Comparison of ENCODE assay signal across 2 cellular contexts in genomic region chr10:124402273-124402672, GRCh38.
TF ChIP-seq lines count a peak whose summit lies in the region.

No MANE protein-coding gene starts in this region.

TF ChIP-seq in HepG2, 621 proteins besides CTCF, POLR2A, EP300 and RAD21:
- no peak for TF ChIP-seq ZNF34 (CRISPR knock-in tag; IDR thresholded peaks at IDR 0.05; ENCODE audit: borderline replicate concordance)
- peak; percentile 96 for TF ChIP-seq MAFF (IDR thresholded peaks at IDR 0.05; ENCODE audit: low read depth, low read length)
- TF ChIP-seq MAFK (conservative IDR thresholded peaks at IDR 0.05 in 1 of 2, IDR thresholded peaks at IDR 0.05 in 1 of 2; ENCODE audit: low read length in 2 of 2): peak; percentile 93 to 97
- no peak for TF ChIP-seq CEBPG (CRISPR knock-in tag; IDR thresholded peaks at IDR 0.05)
- TF ChIP-seq RBM39 (IDR thresholded peaks at IDR 0.05; ENCODE audit: low read depth, low read length, poor library complexity, severe bottlenecking): no peak
- 0 out of 2 replicates have a peak, but pooled peaks have one; percentile 6 for TF ChIP-seq CEBPB (IDR thresholded peaks at IDR 0.05; ENCODE audit: borderline replicate concordance, low read depth, low read length)

TF ChIP-seq in K562, 482 proteins besides CTCF, POLR2A, EP300 and RAD21:
- TF ChIP-seq MAFF (IDR thresholded peaks at IDR 0.05; ENCODE audit: low read length) (peak; percentile 84), IFI16 (CRISPR knock-in tag; IDR thresholded peaks at IDR 0.05) (no peak), FOS (IDR thresholded peaks at IDR 0.05; ENCODE audit: extremely low read depth, insufficient read length) (no peak), TARDBP (IDR thresholded peaks at IDR 0.05) (no peak), ZBTB1 (CRISPR knock-in tag; IDR thresholded peaks at IDR 0.05; ENCODE audit: borderline replicate concordance, low read depth) (no peak), RFX1 (IDR thresholded peaks at IDR 0.05) (no peak), POLR2AphosphoS2 (IDR thresholded peaks at IDR 0.05; ENCODE audit: low read length) (no peak), ZNF431 (CRISPR knock-in tag; IDR thresholded peaks at IDR 0.05) (no peak), ZNF316 (IDR thresholded peaks at IDR 0.05) (peak; percentile 83), MAFG (tag; conservative IDR thresholded peaks at IDR 0.05) (peak; percentile 64), SNRNP70 (optimal IDR thresholded peaks at IDR 0.05; ENCODE audit: low read depth, low read length) (no peak), MAFK (IDR thresholded peaks at IDR 0.05; ENCODE audit: low read length) (peak; percentile 74), HMGN3 (IDR thresholded peaks at IDR 0.05; ENCODE audit: borderline replicate concordance, extremely low read depth, insufficient read length, low read depth, low read length) (no peak), C11orf30 (IDR thresholded peaks at IDR 0.05; ENCODE audit: low read depth) (peak; percentile 63; the same call in 1 of the 2 replicates), RERE (CRISPR knock-in tag; IDR thresholded peaks at IDR 0.05; ENCODE audit: borderline replicate concordance) (no peak), MCM7 (IDR thresholded peaks at IDR 0.05) (no peak), SP1 (CRISPR knock-in tag; IDR thresholded peaks at IDR 0.05) (no peak), UBTF (IDR thresholded peaks at IDR 0.05; ENCODE audit: borderline replicate concordance in 1 of 2, low read depth in 2 of 2, low read length in 2 of 2) (no peak), ZNF717 (CRISPR knock-in tag; IDR thresholded peaks at IDR 0.05) (no peak), TCF7L2 (IDR thresholded peaks at IDR 0.05; ENCODE audit: low read depth, low read length) (no peak)
